8 cellular contexts compared by ENCODE assay signal in genomic region chr15:90660996-90661325, GRCh38. TPM values are rescaled to one million over a fixed set of nuclear protein-coding genes. Genes with fewer than 3 reads are reported as not detected.
A peak's percentile ranks its signal among the peaks of the same experiment; 100 is the strongest.
DNase-seq lines count a peak whose midpoint lies in the region; ATAC-seq and TF ChIP-seq lines count a peak whose summit lies in the region.
"Not testable (repeated sequence)": the region's sequence is repeated elsewhere in the genome, so short reads cannot be mapped to it uniquely, and the experiment has no call there.

No MANE protein-coding gene starts in this region.

- H3K9me3 Mint-ChIP-seq in CD8-positive, alpha-beta T cell; IgD-negative memory B cell; activated T-cell treated with anti-CD3 and anti-CD28 coated beads, Interleukin-2, amount 50 U/mL, for 4 hours; chondrocyte (ENCODE audit: low read depth): not testable (repeated sequence)

- peaks cover 20% of the 10 kb centered on the region; the same call in 1 of the 2 replicates for H3F3A ChIP-seq in PC-9 (ENCODE audit: insufficient read depth, low read depth)

- not testable (repeated sequence) for TF ChIP-seq EP300 in tibial nerve (IDR thresholded peaks at IDR 0.05)

- not testable (repeated sequence) for H3K27me3 ChIP-seq in CD8-positive, alpha-beta T cell (ENCODE audit: insufficient read depth, low read length); PC-9 (ENCODE audit: insufficient read depth, low read depth); right cardiac atrium (ENCODE audit: control insufficient read depth, insufficient read depth); psoas muscle (ENCODE audit: insufficient read depth in 3 of 3, low read length in 2 of 3); tibial nerve

- TF ChIP-seq POLR2A in tibial nerve (IDR thresholded peaks at IDR 0.05): not testable (repeated sequence)

- CTCF ChIA-PET in CD8-positive, alpha-beta T cell (lab: Charles Lee): interaction anchor here (1.3 to 3.2 kb wide), 3 partner anchors 12 to 225 kb away, joined by 3 to 12 read pairs (median 6); no protein-coding TSS in a partner anchor
- CTCF ChIA-PET in PC-9 (lab: Charles Lee): not testable (repeated sequence)

- peak overlapping the region; percentile 70 for H3K4me3 Mint-ChIP-seq in CD8-positive, alpha-beta T cell
- H3K4me3 Mint-ChIP-seq in IgD-negative memory B cell: peak overlapping the region; percentile 61 to 73 (median 68)
- H3K4me3 Mint-ChIP-seq in activated T-cell treated with anti-CD3 and anti-CD28 coated beads, Interleukin-2, amount 50 U/mL, for 4 hours: peak overlapping the region; percentile 70
- not testable (repeated sequence) for H3K4me3 Mint-ChIP-seq in chondrocyte (ENCODE audit: unreplicated experiment)

- POLR2A ChIA-PET in CD8-positive, alpha-beta T cell (lab: Charles Lee): interaction anchor here (1.4 kb wide), 1 partner anchor 56 kb away, joined by 3 read pairs; the partner anchor contains the start of gene BLM
- POLR2A ChIA-PET in PC-9 (lab: Charles Lee; ENCODE audit: unreplicated experiment): not testable (repeated sequence)

- ATAC-seq in CD8-positive, alpha-beta T cell; activated T-cell treated with anti-CD3 and anti-CD28 coated beads, Interleukin-2, amount 50 U/mL, for 4 hours: not testable (repeated sequence)
- peak; percentile 1 to 2 for ATAC-seq in right cardiac atrium
- peak in 3 of 4 donors; percentile 16 to 23 (median 19) for ATAC-seq in psoas muscle

- H3K27me3 Mint-ChIP-seq in CD8-positive, alpha-beta T cell (ENCODE audit: low read depth); chondrocyte (ENCODE audit: low read depth): not testable (repeated sequence)
- peaks cover 55% of the 10 kb centered on the region for H3K27me3 Mint-ChIP-seq in IgD-negative memory B cell
- H3K27me3 Mint-ChIP-seq in activated T-cell treated with anti-CD3 and anti-CD28 coated beads, Interleukin-2, amount 50 U/mL, for 4 hours (ENCODE audit: low read depth): peaks cover 45% of the 10 kb centered on the region

- not testable (repeated sequence) for BruUV-seq in PC-9 (replicated peaks; lab: Mats Ljungman, UMichigan)

- H4K20me1 ChIP-seq in PC-9 (ENCODE audit: insufficient read depth): not testable (repeated sequence)

- H3K27ac ChIP-seq in CD8-positive, alpha-beta T cell (ENCODE audit: low read depth, low read length): not testable (repeated sequence)
- peak overlapping the region; percentile 55 for H3K27ac ChIP-seq in PC-9
- H3K27ac ChIP-seq in right cardiac atrium (ENCODE audit: low read length): peak overlapping the region; percentile 60
- H3K27ac ChIP-seq in psoas muscle: peak overlapping the region; percentile 94
- H3K27ac ChIP-seq in tibial nerve: peak overlapping the region in 3 of 4 donors; percentile 67 to 89 (median 79)

- H3K79me2 ChIP-seq in PC-9 (ENCODE audit: low read depth): not testable (repeated sequence)

- peaks cover 84% of the 10 kb centered on the region for H3K4me1 Mint-ChIP-seq in CD8-positive, alpha-beta T cell (ENCODE audit: low read depth)
- H3K4me1 Mint-ChIP-seq in IgD-negative memory B cell (peaks cover 40 to 64% (median 60%) of the 10 kb centered on the region in 3 donors), chondrocyte (ENCODE audit: low read depth) (peaks cover 25% of the 10 kb centered on the region)
- peaks cover 74% of the 10 kb centered on the region for H3K4me1 Mint-ChIP-seq in activated T-cell treated with anti-CD3 and anti-CD28 coated beads, Interleukin-2, amount 50 U/mL, for 4 hours (ENCODE audit: low read depth)

- H3K36me3 ChIP-seq in CD8-positive, alpha-beta T cell (ENCODE audit: insufficient read depth, low read length); PC-9 (ENCODE audit: low read depth); psoas muscle (ENCODE audit: insufficient read depth in 1 of 2, low read depth in 1 of 2); tibial nerve: not testable (repeated sequence)

- H3K27ac Mint-ChIP-seq in CD8-positive, alpha-beta T cell: not testable (repeated sequence)
- H3K27ac Mint-ChIP-seq in IgD-negative memory B cell (peak overlapping the region; percentile 80 to 97 (median 95)), chondrocyte (ENCODE audit: unreplicated experiment) (peak overlapping the region; percentile 78)

- DNase-seq in CD8-positive, alpha-beta T cell; PC-9; activated T-cell treated with anti-CD3 and anti-CD28 coated beads, Interleukin-2, amount 50 U/mL, for 4 hours; chondrocyte (ENCODE audit: low spot score); right cardiac atrium; psoas muscle; tibial nerve (ENCODE audit: low spot score in 2 of 2): not testable (repeated sequence)

- intact Hi-C loops in CD8-positive, alpha-beta T cell (cut with DNase I, micrococcal nuclease): loop anchor here (2.0 kb wide), 2 partner anchors 18 to 56 kb away; partner anchors contain the start of gene BLM (in 1 of the 2)
- intact Hi-C loops in PC-9 (cut with micrococcal nuclease; ENCODE audit: unreplicated experiment): loop anchor here (5.0 kb wide), 1 partner anchor 211 kb away; no protein-coding TSS in a partner anchor
- intact Hi-C loops in right cardiac atrium (cut with DNase I): not testable (repeated sequence)
- intact Hi-C loops in psoas muscle (cut with DNase I): loop anchor here in 1 of 2 donors (5.0 kb wide), 1 partner anchor 211 kb away; no protein-coding TSS in a partner anchor

- peak overlapping the region; percentile 70 for H3K4me3 ChIP-seq in CD8-positive, alpha-beta T cell (ENCODE audit: low read depth, low read length)
- H3K4me3 ChIP-seq in PC-9 (peak overlapping the region; percentile 31; the same call in 1 of the 2 replicates), psoas muscle (peak overlapping the region; percentile 59), tibial nerve (peak overlapping the region in 2 of 4 donors; percentile 20 to 21)
- not testable (repeated sequence) for H3K4me3 ChIP-seq in right cardiac atrium (ENCODE audit: low read length)

- WGBS in right cardiac atrium: 41% methylated on average over 4 of the region's 4 CpGs
- 0 to 77% (median 27%) methylated on average over 3 to 4 of the region's 4 CpGs for WGBS in psoas muscle, 3 donors
- 62 to 70% methylated on average over 4 of the region's 4 CpGs for WGBS in tibial nerve, 2 donors

- not testable (repeated sequence) for H3K36me3 Mint-ChIP-seq in CD8-positive, alpha-beta T cell; IgD-negative memory B cell; activated T-cell treated with anti-CD3 and anti-CD28 coated beads, Interleukin-2, amount 50 U/mL, for 4 hours (ENCODE audit: insufficient read depth); chondrocyte (ENCODE audit: low read depth)

- peak overlapping the region; percentile 60 for H3K4me2 ChIP-seq in PC-9

- 0 out of 2 replicates have a peak overlapping the region, but pooled peaks have one; percentile 63 for H2AFZ ChIP-seq in PC-9

- TF ChIP-seq CTCF in CD8-positive, alpha-beta T cell (IDR thresholded peaks at IDR 0.05); PC-9 (conservative IDR thresholded peaks at IDR 0.05); chondrocyte (IDR thresholded peaks at IDR 0.05); psoas muscle (IDR thresholded peaks at IDR 0.05); tibial nerve (IDR thresholded peaks at IDR 0.05): not testable (repeated sequence)

- not testable (repeated sequence) for H3K9me2 ChIP-seq in PC-9 (ENCODE audit: insufficient read depth)

- H3K9me3 ChIP-seq in CD8-positive, alpha-beta T cell (ENCODE audit: low read length); PC-9 (ENCODE audit: insufficient read depth, low read depth); right cardiac atrium (ENCODE audit: control insufficient read depth, low read length); psoas muscle; tibial nerve: not testable (repeated sequence)

- peaks cover 77% of the 10 kb centered on the region for H3K4me1 ChIP-seq in CD8-positive, alpha-beta T cell (ENCODE audit: insufficient read depth, low read length)
- H3K4me1 ChIP-seq in PC-9 (replicated peaks; ENCODE audit: insufficient read depth) (peaks cover 20% of the 10 kb centered on the region), psoas muscle (peaks cover 43% of the 10 kb centered on the region), tibial nerve (peaks cover 0 to 28% (median 9%) of the 10 kb centered on the region in 4 donors)
- not testable (repeated sequence) for H3K4me1 ChIP-seq in right cardiac atrium (ENCODE audit: control insufficient read depth, insufficient read depth, low read length)

RNA-seq across cellular contexts. Expression of gene BLM, which starts 56.2 kb away (rescaled TPM):
- total RNA-seq in CD8-positive, alpha-beta T cell: 1 to 10 TPM; 2.5 to 2.6 TPM
- 14.4 TPM for polyA plus RNA-seq in IgD-negative memory B cell
- total RNA-seq in PC-9 (2021): 15.1 and 19.1 TPM in 2 replicates
- 10 to 100 TPM; 21.4 to 25.6 (median 23.5) TPM for total RNA-seq in activated T-cell treated with anti-CD3 and anti-CD28 coated beads, Interleukin-2, amount 50 U/mL, for 4 hours
- total RNA-seq in chondrocyte: 2.3 to 4.1 TPM (median 3.5 TPM) in 3 replicates
- total RNA-seq in right cardiac atrium: 10 to 100 TPM in 3 of 4 donors, 1 to 10 TPM in 1; 8.1 to 45.3 (median 29.0) TPM
- polyA plus RNA-seq in right cardiac atrium: 17.3 TPM
- total RNA-seq in psoas muscle: 1 to 10 TPM in 2 of 4 donors, under 1 TPM in 2; 0.27 to 2.4 (median 1.4) TPM
- 10 to 100 TPM in 1 of 3 donors, 1 to 10 TPM in 1, under 1 TPM in 1; 0.74 to 15.6 (median 1.7) TPM for polyA plus RNA-seq in psoas muscle
- total RNA-seq in tibial nerve: 1 to 10 TPM in 2 of 4 donors, under 1 TPM in 2; 0.66 to 9.6 (median 1.0) TPM
